Comparison of ENCODE assay signal across 38 cellular contexts in genomic region chr10:93594518-93594917, GRCh38. TPM values are rescaled to one million over a fixed set of nuclear protein-coding genes. Genes with fewer than 3 reads are reported as not detected.
"Had no signal": no experiment of that assay in that cellular context is flagged by ENCODE, and none has a peak within 500 bp of the region (broad histone marks: within the 10 kb centered on the region; RNA-seq: fewer than 3 reads in every experiment).

No MANE protein-coding gene starts in this region.

- H3K27me3 ChIP-seq: MG63 had no signal

- H3K4me2 ChIP-seq: KMS-11 had no signal

- H3K4me3 ChIP-seq: MG63 had no signal

- H3K36me3 ChIP-seq: MG63 had no signal

- H3K9me3 ChIP-seq: MG63 had no signal

- H3K9ac ChIP-seq: KMS-11 had no signal

- DNase-seq: Karpas-422, Kasumi-1, MG63, MM.1S, MV-4-11, NCI-H1048, NCI-H1092, NCI-H1092 treated with DMSO at 0.1 percent for 48 hours, NCI-H1105, NCI-H1105 treated with DMSO at 0.1 percent for 48 hours, NCI-H1417, NCI-H1417 treated with DMSO at 0.1 percent for 48 hours, NCI-H1436, NCI-H1436 treated with DMSO at 0.1 percent for 48 hours, NCI-H146, NCI-H1694, NCI-H1694 treated with DMSO at 0.1 percent for 48 hours, NCI-H187, NCI-H187 treated with DMSO at 0.1 percent for 48 hours, NCI-H1930, NCI-H2029, NCI-H2029 treated with DMSO at 0.1 percent for 48 hours, NCI-H2081, NCI-H2081 treated with DMSO at 0.1 percent for 48 hours, NCI-H2107, NCI-H2171, NCI-H2171 treated with DMSO at 0.1 percent for 48 hours, NCI-H2227 treated with DMSO at 0.1 percent for 48 hours, NCI-H226, NCI-H345, NCI-H446, NCI-H446 treated with DMSO at 0.1 percent for 48 hours, NCI-H510A had no signal

- H3K27ac ChIP-seq: KMS-11 had no signal

RNA-seq across cellular contexts. Expression of gene RBP4, which starts 6.5 kb away (rescaled TPM):
- total RNA-seq: MCF 10A, NCI-H460 had no signal

RNA-seq across cellular contexts. Expression of gene PDE6C, which starts 17.8 kb away (rescaled TPM):
- total RNA-seq: LHCN-M2, M059J, MCF 10A, NCI-H460 had no signal

RNA-seq across cellular contexts. Expression of gene FFAR4, which starts 28.1 kb away (rescaled TPM):
- total RNA-seq: LHCN-M2, M059J, MCF 10A, NCI-H460 had no signal
